Comparison of ENCODE assay signal across 11 cellular contexts in the genomic region with DNA sequence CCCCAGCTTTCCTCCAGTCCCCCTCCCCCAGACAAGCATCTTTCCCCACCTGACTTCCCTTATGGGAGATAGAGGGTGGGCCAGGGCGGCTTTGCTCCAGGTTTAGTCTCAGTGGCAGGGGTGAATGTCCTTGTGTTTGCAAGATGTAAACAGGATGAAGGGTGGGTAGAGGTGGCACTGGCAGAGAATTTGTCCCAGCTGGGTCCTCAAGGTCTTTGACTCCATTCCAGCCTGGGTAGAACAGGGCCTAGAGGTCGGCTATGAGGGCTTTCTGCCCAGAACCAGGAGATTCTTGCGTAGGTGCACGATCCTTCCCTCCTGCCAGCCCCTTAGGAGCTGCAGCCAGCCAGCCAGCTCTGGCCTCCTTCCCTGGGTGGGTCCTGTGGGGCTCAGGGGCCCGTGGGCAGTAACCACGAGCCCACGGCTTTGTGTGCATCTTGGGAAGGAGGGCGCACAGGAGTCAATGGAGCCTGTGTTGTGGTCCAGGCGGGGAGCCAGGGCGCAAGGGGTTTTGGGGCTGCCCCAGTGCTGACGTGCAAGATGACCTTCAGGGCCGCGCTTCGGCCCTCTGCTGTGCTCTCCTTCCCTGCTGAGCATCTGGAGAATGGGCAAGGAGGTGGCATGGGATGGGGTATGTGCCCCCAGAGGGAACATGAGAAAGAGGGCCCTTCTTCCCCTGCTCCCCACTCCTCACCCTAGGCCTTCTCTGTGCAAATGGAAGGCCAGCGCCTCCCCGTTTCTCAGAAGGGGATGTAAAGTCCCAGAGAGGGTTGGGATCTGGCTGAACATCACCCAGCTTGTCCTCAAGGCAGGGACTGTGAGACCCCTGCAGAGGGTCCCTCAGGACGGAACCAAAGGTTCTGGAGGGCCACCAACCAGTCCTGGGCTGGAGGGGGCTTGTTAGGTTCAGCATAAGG. TPM values are rescaled to one million over a fixed set of nuclear protein-coding genes. Genes with fewer than 3 reads are reported as not detected.
DNase-seq lines count a peak whose midpoint lies in the region; ATAC-seq, FAIRE-seq and TF ChIP-seq lines count a peak whose summit lies in the region.
"Had no signal": no experiment of that assay in that cellular context is flagged by ENCODE, and none has a peak within 500 bp of the region (broad histone marks: within the 10 kb centered on the region; RNA-seq: fewer than 3 reads in every experiment).

No MANE protein-coding gene starts in this region.

- H3K27ac ChIP-seq in OCI-LY7 (ENCODE audit: low read depth, low read length, poor library complexity, severe bottlenecking), result no peak overlapping the region
- no peak overlapping the region for H3K27ac ChIP-seq in osteoblast (ENCODE audit: low read depth, low read length)
- H3K27ac ChIP-seq: ascending aorta, VCaP had no signal

- TF ChIP-seq CTCF in OCI-LY7 (conservative IDR thresholded peaks at IDR 0.05; ENCODE audit: low read length) (no peak), chondrocyte (IDR thresholded peaks at IDR 0.05) (no peak), osteoblast (IDR thresholded peaks at IDR 0.05; ENCODE audit: extremely low read depth, low read depth, low read length) (no peak)

- H3K27ac Mint-ChIP-seq in chondrocyte (ENCODE audit: unreplicated experiment), result peak overlapping the region; percentile 74

- BruUV-seq in OCI-LY7 (replicated peaks; lab: Mats Ljungman, UMichigan), result no TSS peak

- H3K79me2 ChIP-seq in OCI-LY7 (ENCODE audit: insufficient read depth, low read depth, low read length) (no peaks in the 10 kb centered on the region), osteoblast (ENCODE audit: insufficient read depth, low read length) (no peaks in the 10 kb centered on the region)

- H3K36me3 ChIP-seq in OCI-LY7 (ENCODE audit: insufficient read depth, low read length), result peaks cover 6% of the 10 kb centered on the region
- peaks cover 4% of the 10 kb centered on the region for H3K36me3 ChIP-seq in osteoblast (ENCODE audit: insufficient read depth, low read length)

- H4K20me1 ChIP-seq in OCI-LY7 (ENCODE audit: insufficient read depth, low read length), result no peaks in the 10 kb centered on the region
- peaks cover 6% of the 10 kb centered on the region for H4K20me1 ChIP-seq in osteoblast (ENCODE audit: insufficient read depth, low read length)

- DNase-seq in GM12891 (ENCODE audit: insufficient read length, low spot score) (no peak), OCI-LY7 (ENCODE audit: low spot score) (no peak), chondrocyte (ENCODE audit: low spot score) (no peak), osteoblast (ENCODE audit: insufficient read length, low spot score, missing footprints) (peak; percentile 79), DMS53 treated with DMSO at 0.1 percent for 48 hours (lab: John Stamatoyannopoulos, UW; ENCODE audit: unreplicated experiment) (no peak), hepatic stellate cell (ENCODE audit: low spot score) (no peak), COLO829 (ENCODE audit: low spot score) (no peak)
- DNase-seq: GOT3 had no signal

- peak overlapping the region; percentile 49 for H3K4me3 Mint-ChIP-seq in chondrocyte (ENCODE audit: unreplicated experiment)

- ATAC-seq in GM18520 (IDR thresholded peaks at IDR 0.05; ENCODE audit: unreplicated experiment), result no peak

- H3K4me1 ChIP-seq in OCI-LY7 (ENCODE audit: insufficient read depth, low read length, poor library complexity, severe bottlenecking) (peaks cover 14% of the 10 kb centered on the region), osteoblast (ENCODE audit: insufficient read depth, low read length) (peaks cover 29% of the 10 kb centered on the region)

- H3K36me3 Mint-ChIP-seq in chondrocyte (ENCODE audit: low read depth), result peaks cover under 1% of the 10 kb centered on the region

- POLR2A ChIA-PET in OCI-LY7 (lab: Charles Lee), result no interaction called here

- no peaks in the 10 kb centered on the region for H3K9me2 ChIP-seq in OCI-LY7 (ENCODE audit: insufficient read depth, low read length)

- peaks cover 29% of the 10 kb centered on the region for H3K4me1 Mint-ChIP-seq in chondrocyte (ENCODE audit: low read depth)

- H3K27me3 ChIP-seq in osteoblast (ENCODE audit: insufficient read depth, low read length), result no peaks in the 10 kb centered on the region
- H3K27me3 ChIP-seq: ascending aorta had no signal

- H3K9me3 Mint-ChIP-seq in chondrocyte (ENCODE audit: low read depth), result no peaks in the 10 kb centered on the region

- no peak for TF ChIP-seq POLR2A in GM12891 (IDR thresholded peaks at IDR 0.05; ENCODE audit: low read depth, low read length)

- CTCF ChIA-PET in OCI-LY7 (lab: Charles Lee; ENCODE audit: unreplicated experiment), result no interaction called here

- H3K9me3 ChIP-seq in OCI-LY7 (ENCODE audit: low read length) (no peaks in the 10 kb centered on the region), osteoblast (ENCODE audit: low read depth, low read length) (no peaks in the 10 kb centered on the region)
- H3K9me3 ChIP-seq: ascending aorta had no signal

- H3K27me3 Mint-ChIP-seq in chondrocyte (ENCODE audit: low read depth), result no peaks in the 10 kb centered on the region

- H3K4me2 ChIP-seq in OCI-LY7 (ENCODE audit: low read length) (peak overlapping the region; percentile 34; the same call in 1 of the 2 replicates), osteoblast (ENCODE audit: insufficient read depth, low read length) (peak overlapping the region; percentile 78)

- intact Hi-C loops in OCI-LY7 (cut with micrococcal nuclease; ENCODE audit: unreplicated experiment), result loop anchor here (10.0 kb wide), 1 partner anchor 804 kb away; no protein-coding TSS in a partner anchor

- H3K4me3 ChIP-seq in OCI-LY7 (ENCODE audit: low read depth, low read length, poor library complexity, severe bottlenecking), result no peak overlapping the region
- no peak overlapping the region for H3K4me3 ChIP-seq in osteoblast (ENCODE audit: insufficient read depth, low read length)
- H3K4me3 ChIP-seq: ascending aorta had no signal

- H2AFZ ChIP-seq in OCI-LY7 (ENCODE audit: low read length) (no peak overlapping the region), osteoblast (ENCODE audit: low read length) (no peak overlapping the region)

- FAIRE-seq in GM12891 (lab: Jason Lieb, UNC), result peak; percentile 74

TF ChIP-seq in GM12891, 5 proteins besides CTCF, POLR2A, EP300 and RAD21:
- TF ChIP-seq SPI1 (IDR thresholded peaks at IDR 0.05; ENCODE audit: low read depth, low read length), result no peak
- no peak for TF ChIP-seq POU2F2 (IDR thresholded peaks at IDR 0.05; ENCODE audit: low read depth, low read length)
- TF ChIP-seq TAF1 (IDR thresholded peaks at IDR 0.05; ENCODE audit: low read depth, low read length), result no peak
- no peak for TF ChIP-seq POLR2AphosphoS5 (IDR thresholded peaks at IDR 0.05; ENCODE audit: low read depth, low read length)
- TF ChIP-seq PAX5 (IDR thresholded peaks at IDR 0.05; ENCODE audit: insufficient read depth, low read length, severe bottlenecking), result no peak

RNA-seq across cellular contexts. Expression of gene POU3F1, which starts 15.7 kb away (rescaled TPM):
- polyA plus RNA-seq in GM12891 (2012; ENCODE audit: low read depth, missing spikeins), result 0.05 TPM
- total RNA-seq in OCI-LY7 (2014; rRNA removed; shearing (Covaris generic)), result 0.08 and 0.13 TPM in 2 replicates
- total RNA-seq in OCI-LY7 (2022) (not detected in 2 replicates), chondrocyte (1.3 to 11.7 TPM (median 1.6 TPM) in 3 replicates), osteoblast (under 0.01 TPM in 2 replicates)
- total RNA-seq: ascending aorta had no signal

RNA-seq across cellular contexts. Expression of gene UTP11, which starts 18.3 kb away (rescaled TPM):
- polyA plus RNA-seq in GM12891 (2012; ENCODE audit: low read depth, missing spikeins), result 27.3 TPM
- 43.8 and 61.1 TPM in 2 replicates for total RNA-seq in OCI-LY7 (2014; rRNA removed; shearing (Covaris generic))
- total RNA-seq in OCI-LY7 (2022), result 40.1 and 42.1 TPM in 2 replicates
- total RNA-seq in chondrocyte, result 26.4 to 35.6 TPM (median 32.3 TPM) in 3 replicates
- 38.7 and 39.8 TPM in 2 replicates for total RNA-seq in osteoblast

RNA-seq across cellular contexts. Expression of gene FHL3, which starts 25.5 kb away (rescaled TPM):
- polyA plus RNA-seq in GM12891 (2012; ENCODE audit: low read depth, missing spikeins), result 13.2 TPM
- 0.21 and 0.63 TPM in 2 replicates for total RNA-seq in OCI-LY7 (2014; rRNA removed; shearing (Covaris generic))
- total RNA-seq in OCI-LY7 (2022), result 1.2 and 1.8 TPM in 2 replicates
- 57.9 to 72.6 TPM (median 58.9 TPM) in 3 replicates for total RNA-seq in chondrocyte
- 21.4 and 25.6 TPM in 2 replicates for total RNA-seq in osteoblast

RNA-seq across cellular contexts. Expression of gene SF3A3, which starts 41.0 kb away (rescaled TPM):
- 58.8 TPM for polyA plus RNA-seq in GM12891 (2012; ENCODE audit: low read depth, missing spikeins)
- 89.5 and 155 TPM in 2 replicates for total RNA-seq in OCI-LY7 (2014; rRNA removed; shearing (Covaris generic))
- total RNA-seq in OCI-LY7 (2022) (106 and 133 TPM in 2 replicates), chondrocyte (45.6 to 60.4 TPM (median 46.2 TPM) in 3 replicates), osteoblast (68.7 and 76.7 TPM in 2 replicates)
